19 cellular contexts compared by ENCODE assay signal in genomic region chr4:16785800-16786527, GRCh38.
DNase-seq lines count a peak whose midpoint lies in the region; ATAC-seq and TF ChIP-seq lines count a peak whose summit lies in the region.
"Had no signal": no experiment of that assay in that cellular context is flagged by ENCODE, and none has a peak within 500 bp of the region (broad histone marks: within the 10 kb centered on the region; RNA-seq: fewer than 3 reads in every experiment).

No MANE protein-coding gene starts in this region.

- CTCF ChIA-PET in T-cell (lab: Charles Lee), result no interaction called here

- no peak for ATAC-seq in GM18511 (IDR thresholded peaks at IDR 0.05; ENCODE audit: unreplicated experiment)
- no peak for ATAC-seq in T-cell (replicated peaks in 1 of 4)

- H3K27ac Mint-ChIP-seq in HFFc6, result peak overlapping the region; percentile 73
- H3K27ac Mint-ChIP-seq in T-cell, result no peak overlapping the region
- H3K27ac Mint-ChIP-seq: dendritic cell treated with granulocyte-macrophage colony-stimulating factor and Interleukin-4, amounts not matched to agents 40 ng/mL and 50 ng/mL, for 4 days had no signal

- H3K4me3 Mint-ChIP-seq in HFFc6 (no peak overlapping the region), T-cell (no peak overlapping the region)
- H3K4me3 Mint-ChIP-seq: dendritic cell treated with granulocyte-macrophage colony-stimulating factor and Interleukin-4, amounts not matched to agents 40 ng/mL and 50 ng/mL, for 4 days had no signal

- H3K27me3 Mint-ChIP-seq in HFFc6 (ENCODE audit: insufficient read depth) (peaks cover 1% of the 10 kb centered on the region), T-cell (peaks cover 0 to 6% of the 10 kb centered on the region in 2 donors)
- H3K27me3 Mint-ChIP-seq: dendritic cell treated with granulocyte-macrophage colony-stimulating factor and Interleukin-4, amounts not matched to agents 40 ng/mL and 50 ng/mL, for 4 days had no signal

- H3K9me3 Mint-ChIP-seq in HFFc6, result no peaks in the 10 kb centered on the region
- no peaks in the 10 kb centered on the region for H3K9me3 Mint-ChIP-seq in T-cell
- H3K9me3 Mint-ChIP-seq: dendritic cell treated with granulocyte-macrophage colony-stimulating factor and Interleukin-4, amounts not matched to agents 40 ng/mL and 50 ng/mL, for 4 days had no signal

- POLR2A ChIA-PET in T-cell (lab: Charles Lee), result interaction anchor here in 1 of 2 donors (0.5 kb wide), 1 partner anchor 35 kb away, joined by 4 read pairs; no protein-coding TSS in a partner anchor

- no peak for TF ChIP-seq CTCF in HFFc6 (IDR thresholded peaks at IDR 0.05)

- peaks cover 56% of the 10 kb centered on the region for H3K4me1 Mint-ChIP-seq in HFFc6 (ENCODE audit: low read depth)
- no peaks in the 10 kb centered on the region for H3K4me1 Mint-ChIP-seq in T-cell

- H3K36me3 Mint-ChIP-seq in HFFc6 (ENCODE audit: low read depth), result peaks cover 11% of the 10 kb centered on the region; the same call in 1 of the 2 replicates
- H3K36me3 Mint-ChIP-seq in T-cell, result no peaks in the 10 kb centered on the region

- DNase-seq in AG20443 (ENCODE audit: low spot score) (peak; percentile 24), HFFc6 (peak; percentile 80), amniotic stem cell (lab: John Stamatoyannopoulos, UW) (peak; percentile 31), islet precursor cell (peak; percentile 63), NAMALWA (ENCODE audit: low spot score) (no peak), T-cell (no peak)
- DNase-seq in activated CD4-positive, alpha-beta T cell treated with anti-CD3 and anti-CD28 coated beads, Interleukin-2, amount 50 U/mL, for 1 hour, result no peak
- DNase-seq: activated CD4-positive, alpha-beta T cell treated with anti-CD3 and anti-CD28 coated beads, Interleukin-2, amount 50 U/mL, for 48 hours; activated T-cell treated with anti-CD3 and anti-CD28 coated beads for 4 hours; AML-193; GOT3; MG63; NCI-H1694 treated with DMSO at 0.1 percent for 48 hours; NCI-H2227 treated with DMSO at 0.1 percent for 48 hours; small intestine; stimulated activated CD4-positive, alpha-beta T cell treated with anti-CD3 and anti-CD28 coated beads, Interleukin-4, amount 100 ng/mL, for 4 hours; uterus had no signal

Comparison
In these comparisons a context has a peak if more than half of its experiments do, and no peak if none do; other contexts are left out.
1. DNase-seq: peak in AG20443 (single experiment), HFFc6 (single experiment), amniotic stem cell (single experiment) and islet precursor cell (single experiment); none in activated CD4-positive, alpha-beta T cell treated with anti-CD3 and anti-CD28 coated beads, Interleukin-2, amount 50 U/mL, for 1 hour (single experiment), NAMALWA (single experiment) and T-cell (0 of 34).